Comparison of ENCODE assay signal across 1 cellular context in the genomic region with DNA sequence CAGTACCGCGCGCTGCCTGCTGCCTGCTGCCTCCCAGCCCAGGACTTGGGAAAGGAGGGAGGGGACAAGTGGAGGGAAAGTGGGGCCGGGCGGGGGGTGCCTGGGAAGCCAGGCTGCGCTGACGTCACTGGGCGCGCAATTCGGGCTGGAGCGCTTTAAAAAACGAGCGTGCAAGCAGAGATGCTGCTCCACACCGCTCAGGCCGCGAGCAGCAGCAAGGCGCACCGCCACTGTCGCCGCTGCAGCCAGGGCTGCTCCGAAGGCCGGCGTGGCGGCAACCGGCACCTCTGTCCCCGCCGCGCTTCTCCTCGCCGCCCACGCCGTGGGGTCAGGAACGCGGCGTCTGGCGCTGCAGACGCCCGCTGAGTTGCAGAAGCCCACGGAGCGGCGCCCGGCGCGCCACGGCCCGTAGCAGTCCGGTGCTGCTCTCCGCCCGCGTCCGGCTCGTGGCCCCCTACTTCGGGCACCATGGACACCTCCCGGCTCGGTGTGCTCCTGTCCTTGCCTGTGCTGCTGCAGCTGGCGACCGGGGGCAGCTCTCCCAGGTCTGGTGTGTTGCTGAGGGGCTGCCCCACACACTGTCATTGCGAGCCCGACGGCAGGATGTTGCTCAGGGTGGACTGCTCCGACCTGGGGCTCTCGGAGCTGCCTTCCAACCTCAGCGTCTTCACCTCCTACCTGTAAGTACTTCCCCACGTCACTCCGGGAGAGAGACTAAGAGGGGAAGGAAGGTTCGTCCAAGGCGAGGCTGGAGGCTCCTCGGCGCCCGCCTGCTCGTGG.
A peak's percentile ranks its signal among the peaks of the same experiment; 100 is the strongest.
TF ChIP-seq lines count a peak whose summit lies in the region.

A gene with protein sequence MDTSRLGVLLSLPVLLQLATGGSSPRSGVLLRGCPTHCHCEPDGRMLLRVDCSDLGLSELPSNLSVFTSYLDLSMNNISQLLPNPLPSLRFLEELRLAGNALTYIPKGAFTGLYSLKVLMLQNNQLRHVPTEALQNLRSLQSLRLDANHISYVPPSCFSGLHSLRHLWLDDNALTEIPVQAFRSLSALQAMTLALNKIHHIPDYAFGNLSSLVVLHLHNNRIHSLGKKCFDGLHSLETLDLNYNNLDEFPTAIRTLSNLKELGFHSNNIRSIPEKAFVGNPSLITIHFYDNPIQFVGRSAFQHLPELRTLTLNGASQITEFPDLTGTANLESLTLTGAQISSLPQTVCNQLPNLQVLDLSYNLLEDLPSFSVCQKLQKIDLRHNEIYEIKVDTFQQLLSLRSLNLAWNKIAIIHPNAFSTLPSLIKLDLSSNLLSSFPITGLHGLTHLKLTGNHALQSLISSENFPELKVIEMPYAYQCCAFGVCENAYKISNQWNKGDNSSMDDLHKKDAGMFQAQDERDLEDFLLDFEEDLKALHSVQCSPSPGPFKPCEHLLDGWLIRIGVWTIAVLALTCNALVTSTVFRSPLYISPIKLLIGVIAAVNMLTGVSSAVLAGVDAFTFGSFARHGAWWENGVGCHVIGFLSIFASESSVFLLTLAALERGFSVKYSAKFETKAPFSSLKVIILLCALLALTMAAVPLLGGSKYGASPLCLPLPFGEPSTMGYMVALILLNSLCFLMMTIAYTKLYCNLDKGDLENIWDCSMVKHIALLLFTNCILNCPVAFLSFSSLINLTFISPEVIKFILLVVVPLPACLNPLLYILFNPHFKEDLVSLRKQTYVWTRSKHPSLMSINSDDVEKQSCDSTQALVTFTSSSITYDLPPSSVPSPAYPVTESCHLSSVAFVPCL (plus strand): TSS at position 186 of the 780 bp plus-strand sequence. CDS start 283 bp downstream, at position 469.

TF ChIP-seq in HepG2, 621 proteins besides CTCF, POLR2A, EP300 and RAD21 (continued from another document and continues in another):
- TF ChIP-seq, protein P1, sequence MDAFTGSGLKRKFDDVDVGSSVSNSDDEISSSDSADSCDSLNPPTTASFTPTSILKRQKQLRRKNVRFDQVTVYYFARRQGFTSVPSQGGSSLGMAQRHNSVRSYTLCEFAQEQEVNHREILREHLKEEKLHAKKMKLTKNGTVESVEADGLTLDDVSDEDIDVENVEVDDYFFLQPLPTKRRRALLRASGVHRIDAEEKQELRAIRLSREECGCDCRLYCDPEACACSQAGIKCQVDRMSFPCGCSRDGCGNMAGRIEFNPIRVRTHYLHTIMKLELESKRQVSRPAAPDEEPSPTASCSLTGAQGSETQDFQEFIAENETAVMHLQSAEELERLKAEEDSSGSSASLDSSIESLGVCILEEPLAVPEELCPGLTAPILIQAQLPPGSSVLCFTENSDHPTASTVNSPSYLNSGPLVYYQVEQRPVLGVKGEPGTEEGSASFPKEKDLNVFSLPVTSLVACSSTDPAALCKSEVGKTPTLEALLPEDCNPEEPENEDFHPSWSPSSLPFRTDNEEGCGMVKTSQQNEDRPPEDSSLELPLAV (CRISPR knock-in tag; conservative IDR thresholded peaks at IDR 0.05; ENCODE audit: low read depth), result no peak
- TF ChIP-seq ZFP90 (CRISPR knock-in tag; IDR thresholded peaks at IDR 0.05; ENCODE audit: borderline replicate concordance), result no peak; the same call in 1 of the 2 replicates
- TF ChIP-seq SSRP1 (CRISPR knock-in tag; IDR thresholded peaks at IDR 0.05), result no peak; the same call in 1 of the 2 replicates
- TF ChIP-seq ARHGAP35 (CRISPR knock-in tag; IDR thresholded peaks at IDR 0.05; ENCODE audit: borderline replicate concordance), result no peak; the same call in 1 of the 2 replicates
- TF ChIP-seq ZNF879 (CRISPR knock-in tag; IDR thresholded peaks at IDR 0.05), result no peak
- peak; percentile 58; the same call in 1 of the 2 replicates for TF ChIP-seq ZBTB42 (CRISPR knock-in tag; IDR thresholded peaks at IDR 0.05)
- no peak for TF ChIP-seq SOX13 (IDR thresholded peaks at IDR 0.05)
- peak in 1 of 2 experiments; percentile 26; a peak in 1 of 4 replicates for TF ChIP-seq SOX13 (CRISPR knock-in tag; conservative IDR thresholded peaks at IDR 0.05 in 1 of 2, IDR thresholded peaks at IDR 0.05 in 1 of 2)
- TF ChIP-seq JUN (CRISPR knock-in tag; IDR thresholded peaks at IDR 0.05), result no peak
- no peak for TF ChIP-seq ISL2 (CRISPR knock-in tag; IDR thresholded peaks at IDR 0.05)
- TF ChIP-seq ZNF556 (CRISPR knock-in tag; IDR thresholded peaks at IDR 0.05; ENCODE audit: borderline replicate concordance), result no peak
- TF ChIP-seq, protein P2, sequence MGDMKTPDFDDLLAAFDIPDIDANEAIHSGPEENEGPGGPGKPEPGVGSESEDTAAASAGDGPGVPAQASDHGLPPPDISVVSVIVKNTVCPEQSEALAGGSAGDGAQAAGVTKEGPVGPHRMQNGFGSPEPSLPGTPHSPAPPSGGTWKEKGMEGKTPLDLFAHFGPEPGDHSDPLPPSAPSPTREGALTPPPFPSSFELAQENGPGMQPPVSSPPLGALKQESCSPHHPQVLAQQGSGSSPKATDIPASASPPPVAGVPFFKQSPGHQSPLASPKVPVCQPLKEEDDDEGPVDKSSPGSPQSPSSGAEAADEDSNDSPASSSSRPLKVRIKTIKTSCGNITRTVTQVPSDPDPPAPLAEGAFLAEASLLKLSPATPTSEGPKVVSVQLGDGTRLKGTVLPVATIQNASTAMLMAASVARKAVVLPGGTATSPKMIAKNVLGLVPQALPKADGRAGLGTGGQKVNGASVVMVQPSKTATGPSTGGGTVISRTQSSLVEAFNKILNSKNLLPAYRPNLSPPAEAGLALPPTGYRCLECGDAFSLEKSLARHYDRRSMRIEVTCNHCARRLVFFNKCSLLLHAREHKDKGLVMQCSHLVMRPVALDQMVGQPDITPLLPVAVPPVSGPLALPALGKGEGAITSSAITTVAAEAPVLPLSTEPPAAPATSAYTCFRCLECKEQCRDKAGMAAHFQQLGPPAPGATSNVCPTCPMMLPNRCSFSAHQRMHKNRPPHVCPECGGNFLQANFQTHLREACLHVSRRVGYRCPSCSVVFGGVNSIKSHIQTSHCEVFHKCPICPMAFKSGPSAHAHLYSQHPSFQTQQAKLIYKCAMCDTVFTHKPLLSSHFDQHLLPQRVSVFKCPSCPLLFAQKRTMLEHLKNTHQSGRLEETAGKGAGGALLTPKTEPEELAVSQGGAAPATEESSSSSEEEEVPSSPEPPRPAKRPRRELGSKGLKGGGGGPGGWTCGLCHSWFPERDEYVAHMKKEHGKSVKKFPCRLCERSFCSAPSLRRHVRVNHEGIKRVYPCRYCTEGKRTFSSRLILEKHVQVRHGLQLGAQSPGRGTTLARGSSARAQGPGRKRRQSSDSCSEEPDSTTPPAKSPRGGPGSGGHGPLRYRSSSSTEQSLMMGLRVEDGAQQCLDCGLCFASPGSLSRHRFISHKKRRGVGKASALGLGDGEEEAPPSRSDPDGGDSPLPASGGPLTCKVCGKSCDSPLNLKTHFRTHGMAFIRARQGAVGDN (CRISPR knock-in tag; IDR thresholded peaks at IDR 0.05), result peak; percentile 79
- TF ChIP-seq ZNF552 (CRISPR knock-in tag; IDR thresholded peaks at IDR 0.05; ENCODE audit: borderline replicate concordance), result no peak
- TF ChIP-seq AKAP8 (CRISPR knock-in tag; IDR thresholded peaks at IDR 0.05), result 0 out of 2 replicates have a peak, but pooled peaks have one; percentile 31
- no peak for TF ChIP-seq ZNF329 (CRISPR knock-in tag; IDR thresholded peaks at IDR 0.05; ENCODE audit: low read depth)
- TF ChIP-seq, protein P3, sequence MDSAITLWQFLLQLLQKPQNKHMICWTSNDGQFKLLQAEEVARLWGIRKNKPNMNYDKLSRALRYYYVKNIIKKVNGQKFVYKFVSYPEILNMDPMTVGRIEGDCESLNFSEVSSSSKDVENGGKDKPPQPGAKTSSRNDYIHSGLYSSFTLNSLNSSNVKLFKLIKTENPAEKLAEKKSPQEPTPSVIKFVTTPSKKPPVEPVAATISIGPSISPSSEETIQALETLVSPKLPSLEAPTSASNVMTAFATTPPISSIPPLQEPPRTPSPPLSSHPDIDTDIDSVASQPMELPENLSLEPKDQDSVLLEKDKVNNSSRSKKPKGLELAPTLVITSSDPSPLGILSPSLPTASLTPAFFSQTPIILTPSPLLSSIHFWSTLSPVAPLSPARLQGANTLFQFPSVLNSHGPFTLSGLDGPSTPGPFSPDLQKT (CRISPR knock-in tag; IDR thresholded peaks at IDR 0.05; ENCODE audit: borderline replicate concordance), result no peak
- TF ChIP-seq, protein P4, sequence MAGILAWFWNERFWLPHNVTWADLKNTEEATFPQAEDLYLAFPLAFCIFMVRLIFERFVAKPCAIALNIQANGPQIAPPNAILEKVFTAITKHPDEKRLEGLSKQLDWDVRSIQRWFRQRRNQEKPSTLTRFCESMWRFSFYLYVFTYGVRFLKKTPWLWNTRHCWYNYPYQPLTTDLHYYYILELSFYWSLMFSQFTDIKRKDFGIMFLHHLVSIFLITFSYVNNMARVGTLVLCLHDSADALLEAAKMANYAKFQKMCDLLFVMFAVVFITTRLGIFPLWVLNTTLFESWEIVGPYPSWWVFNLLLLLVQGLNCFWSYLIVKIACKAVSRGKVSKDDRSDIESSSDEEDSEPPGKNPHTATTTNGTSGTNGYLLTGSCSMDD (CRISPR knock-in tag; IDR thresholded peaks at IDR 0.05), result 0 out of 2 replicates have a peak, but pooled peaks have one; percentile 9
- TF ChIP-seq ZNF30 (CRISPR knock-in tag; IDR thresholded peaks at IDR 0.05), result peak; percentile 48
- no peak for TF ChIP-seq SYNCRIP (IDR thresholded peaks at IDR 0.05; ENCODE audit: insufficient read depth, low read depth, low read length)
- TF ChIP-seq SRSF1 (optimal IDR thresholded peaks at IDR 0.05; ENCODE audit: low read depth, low read length), result no peak
- TF ChIP-seq, protein P5, sequence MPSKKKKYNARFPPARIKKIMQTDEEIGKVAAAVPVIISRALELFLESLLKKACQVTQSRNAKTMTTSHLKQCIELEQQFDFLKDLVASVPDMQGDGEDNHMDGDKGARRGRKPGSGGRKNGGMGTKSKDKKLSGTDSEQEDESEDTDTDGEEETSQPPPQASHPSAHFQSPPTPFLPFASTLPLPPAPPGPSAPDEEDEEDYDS (CRISPR knock-in tag; IDR thresholded peaks at IDR 0.05), result peak; percentile 92
- no peak; the same call in 1 of the 2 replicates for TF ChIP-seq ZNF709 (CRISPR knock-in tag; IDR thresholded peaks at IDR 0.05)
- TF ChIP-seq TAF1 (CRISPR knock-in tag; IDR thresholded peaks at IDR 0.05), result peak; percentile 92
- no peak; the same call in 1 of the 2 replicates for TF ChIP-seq NCOA2 (CRISPR knock-in tag; IDR thresholded peaks at IDR 0.05)
- no peak for TF ChIP-seq ZNF713 (CRISPR knock-in tag; IDR thresholded peaks at IDR 0.05)
- peak; percentile 45; the same call in 1 of the 2 replicates for TF ChIP-seq ZNF430 (CRISPR knock-in tag; IDR thresholded peaks at IDR 0.05)
- no peak for TF ChIP-seq ZNF775 (CRISPR knock-in tag; IDR thresholded peaks at IDR 0.05; ENCODE audit: borderline replicate concordance)
- no peak for TF ChIP-seq SP2 (CRISPR knock-in tag; IDR thresholded peaks at IDR 0.05)
- TF ChIP-seq, protein P6, sequence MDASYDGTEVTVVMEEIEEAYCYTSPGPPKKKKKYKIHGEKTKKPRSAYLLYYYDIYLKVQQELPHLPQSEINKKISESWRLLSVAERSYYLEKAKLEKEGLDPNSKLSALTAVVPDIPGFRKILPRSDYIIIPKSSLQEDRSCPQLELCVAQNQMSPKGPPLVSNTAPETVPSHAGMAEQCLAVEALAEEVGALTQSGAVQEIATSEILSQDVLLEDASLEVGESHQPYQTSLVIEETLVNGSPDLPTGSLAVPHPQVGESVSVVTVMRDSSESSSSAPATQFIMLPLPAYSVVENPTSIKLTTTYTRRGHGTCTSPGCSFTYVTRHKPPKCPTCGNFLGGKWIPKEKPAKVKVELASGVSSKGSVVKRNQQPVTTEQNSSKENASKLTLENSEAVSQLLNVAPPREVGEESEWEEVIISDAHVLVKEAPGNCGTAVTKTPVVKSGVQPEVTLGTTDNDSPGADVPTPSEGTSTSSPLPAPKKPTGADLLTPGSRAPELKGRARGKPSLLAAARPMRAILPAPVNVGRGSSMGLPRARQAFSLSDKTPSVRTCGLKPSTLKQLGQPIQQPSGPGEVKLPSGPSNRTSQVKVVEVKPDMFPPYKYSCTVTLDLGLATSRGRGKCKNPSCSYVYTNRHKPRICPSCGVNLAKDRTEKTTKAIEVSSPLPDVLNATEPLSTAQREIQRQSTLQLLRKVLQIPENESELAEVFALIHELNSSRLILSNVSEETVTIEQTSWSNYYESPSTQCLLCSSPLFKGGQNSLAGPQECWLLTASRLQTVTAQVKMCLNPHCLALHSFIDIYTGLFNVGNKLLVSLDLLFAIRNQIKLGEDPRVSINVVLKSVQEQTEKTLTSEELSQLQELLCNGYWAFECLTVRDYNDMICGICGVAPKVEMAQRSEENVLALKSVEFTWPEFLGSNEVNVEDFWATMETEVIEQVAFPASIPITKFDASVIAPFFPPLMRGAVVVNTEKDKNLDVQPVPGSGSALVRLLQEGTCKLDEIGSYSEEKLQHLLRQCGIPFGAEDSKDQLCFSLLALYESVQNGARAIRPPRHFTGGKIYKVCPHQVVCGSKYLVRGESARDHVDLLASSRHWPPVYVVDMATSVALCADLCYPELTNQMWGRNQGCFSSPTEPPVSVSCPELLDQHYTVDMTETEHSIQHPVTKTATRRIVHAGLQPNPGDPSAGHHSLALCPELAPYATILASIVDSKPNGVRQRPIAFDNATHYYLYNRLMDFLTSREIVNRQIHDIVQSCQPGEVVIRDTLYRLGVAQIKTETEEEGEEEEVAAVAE (CRISPR knock-in tag; IDR thresholded peaks at IDR 0.05; ENCODE audit: borderline replicate concordance), result no peak
- no peak for TF ChIP-seq RFXANK (CRISPR knock-in tag; IDR thresholded peaks at IDR 0.05)
- no peak for TF ChIP-seq ZBTB20 (CRISPR knock-in tag; IDR thresholded peaks at IDR 0.05; ENCODE audit: borderline replicate concordance, low read depth)
- TF ChIP-seq SNRNP70 (IDR thresholded peaks at IDR 0.05; ENCODE audit: low read depth, low read length), result no peak
- TF ChIP-seq SMARCC2 (IDR thresholded peaks at IDR 0.05), result no peak
- no peak for TF ChIP-seq ATAD3A (CRISPR knock-in tag; IDR thresholded peaks at IDR 0.05)
- no peak; the same call in 1 of the 2 replicates for TF ChIP-seq ATF7-NPFF (CRISPR knock-in tag; IDR thresholded peaks at IDR 0.05; ENCODE audit: low read depth)
- TF ChIP-seq ZNF251 (CRISPR knock-in tag; IDR thresholded peaks at IDR 0.05), result no peak
- TF ChIP-seq PPARG (CRISPR knock-in tag; conservative IDR thresholded peaks at IDR 0.05), result no peak
